In the genomic region with DNA sequence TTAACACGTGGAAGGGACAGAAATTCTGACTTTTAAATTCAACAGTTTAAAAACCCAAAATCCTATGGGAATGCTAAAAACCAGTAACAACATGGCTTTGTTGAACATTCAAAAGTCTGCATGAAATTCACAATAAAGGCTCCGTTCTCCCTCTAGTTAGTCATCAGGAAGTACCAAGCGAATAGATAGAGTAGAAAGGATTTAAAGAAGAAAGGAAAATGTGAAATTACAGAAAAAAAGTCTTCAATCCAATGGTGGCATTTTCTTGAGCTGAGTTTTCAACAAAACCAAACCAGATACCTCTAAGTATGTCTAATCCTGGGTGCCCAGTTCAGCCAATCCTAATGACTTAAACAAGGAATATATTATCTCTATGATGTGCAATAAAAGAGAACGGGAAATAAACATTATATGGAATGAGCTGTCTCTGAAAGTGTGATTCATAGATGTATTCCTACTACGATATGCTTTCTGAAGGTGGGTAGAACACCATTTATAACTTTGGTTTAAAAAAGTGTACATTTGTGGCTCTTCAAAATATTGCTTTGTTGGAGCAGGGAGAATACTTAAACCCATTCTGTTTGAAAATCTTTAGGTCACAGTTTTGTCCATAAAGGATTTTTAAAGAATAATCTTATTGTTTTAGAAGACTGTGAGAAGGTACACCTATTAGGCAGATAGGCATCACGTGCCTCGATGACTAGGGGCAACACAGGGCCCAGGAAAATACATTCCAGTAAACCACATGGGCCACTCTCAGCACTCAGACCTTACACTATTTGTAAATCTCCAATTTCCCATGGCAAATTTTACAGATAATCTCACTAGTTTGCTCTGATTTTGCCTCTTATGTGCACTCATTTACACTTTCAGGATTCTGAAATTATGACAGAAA, we compare ENCODE assay signal across 16 cellular contexts.
"Had no signal": no experiment of that assay in that cellular context is flagged by ENCODE, and none has a peak within 500 bp of the region (broad histone marks: within the 10 kb centered on the region; RNA-seq: fewer than 3 reads in every experiment).

No MANE protein-coding gene starts in this region.

- H3K27me3 ChIP-seq: heart left ventricle had no signal

- H3K9me3 ChIP-seq: heart left ventricle, mucosa of descending colon had no signal

- DNase-seq: activated CD4-positive, alpha-beta T cell treated with anti-CD3 and anti-CD28 coated beads for 48 hours; activated T-cell treated with anti-CD3 and anti-CD28 coated beads for 4 hours; amniotic stem cell; dermis blood vessel endothelial cell; heart left ventricle; mammary epithelial cell; mucosa of descending colon; occipital lobe; stimulated activated CD4-positive, alpha-beta T cell treated with anti-CD3 and anti-CD28 coated beads, Interleukin-2, amount 100 ng/mL, for 48 hours; stimulated activated naive CD4-positive, alpha-beta T cell treated with Interleukin-2 at 50 U/mL for 16 hours; T-helper 1 cell had no signal

- H3K27ac Mint-ChIP-seq: activated naive CD4-positive, alpha-beta T cell treated with anti-CD3 and anti-CD28 coated beads, Interleukin-2, amount 50 U/mL, for 24 hours; natural killer cell treated with Interleukin-12 subunit alpha and Interleukin-12 subunit beta and Interleukin-15 and Interleukin-18, amount 100 ng/mL, for 72 hours; type B pancreatic cell; WTC11 had no signal

- ATAC-seq: heart left ventricle; mucosa of descending colon; natural killer cell treated with Interleukin-12 subunit alpha and Interleukin-12 subunit beta and Interleukin-15 and Interleukin-18, amount 100 ng/mL, for 72 hours; sciatic nerve; WTC11 had no signal

- H3K4me3 ChIP-seq: heart left ventricle, mucosa of descending colon had no signal

- H3K36me3 Mint-ChIP-seq: natural killer cell treated with Interleukin-12 subunit alpha and Interleukin-12 subunit beta and Interleukin-15 and Interleukin-18, amount 100 ng/mL, for 72 hours; type B pancreatic cell; WTC11 had no signal

- H3K9me3 Mint-ChIP-seq: activated naive CD4-positive, alpha-beta T cell treated with anti-CD3 and anti-CD28 coated beads, Interleukin-2, amount 50 U/mL, for 24 hours; WTC11 had no signal

- H3K4me3 Mint-ChIP-seq: activated naive CD4-positive, alpha-beta T cell treated with anti-CD3 and anti-CD28 coated beads, Interleukin-2, amount 50 U/mL, for 24 hours; natural killer cell treated with Interleukin-12 subunit alpha and Interleukin-12 subunit beta and Interleukin-15 and Interleukin-18, amount 100 ng/mL, for 72 hours; type B pancreatic cell; WTC11 had no signal

- H3K36me3 ChIP-seq: heart left ventricle had no signal

- H3K27me3 Mint-ChIP-seq: activated naive CD4-positive, alpha-beta T cell treated with anti-CD3 and anti-CD28 coated beads, Interleukin-2, amount 50 U/mL, for 24 hours; natural killer cell treated with Interleukin-12 subunit alpha and Interleukin-12 subunit beta and Interleukin-15 and Interleukin-18, amount 100 ng/mL, for 72 hours; type B pancreatic cell had no signal
